ENCODE assay signal across 20 cellular contexts in genomic region chr20:23266530-23267398, GRCh38.
DNase-seq lines count a peak whose midpoint lies in the region; ATAC-seq and TF ChIP-seq lines count a peak whose summit lies in the region.
"Had no signal": no experiment of that assay in that cellular context is flagged by ENCODE, and none has a peak within 500 bp of the region (broad histone marks: within the 10 kb centered on the region; RNA-seq: fewer than 3 reads in every experiment).

No MANE protein-coding gene starts in this region.

- peak overlapping the region; percentile 91 for H2AK5ac ChIP-seq in mesenchymal stem cell (ENCODE audit: low read length, severe bottlenecking)

- no peaks in the 10 kb centered on the region for H3K27me3 ChIP-seq in BLaER1 treated with 17β-estradiol and CSF1 and Interleukin-3, amounts not matched to agents 10 nM and 100 nM
- H3K27me3 ChIP-seq in RWPE2 (ENCODE audit: insufficient read depth, poor library complexity, severe bottlenecking) (no peaks in the 10 kb centered on the region), mesenchymal stem cell (ENCODE audit: control insufficient read depth in 1 of 2, insufficient read depth in 1 of 2, low read length in 2 of 2) (no peaks in the 10 kb centered on the region), transverse colon (no peaks in the 10 kb centered on the region)
- H3K27me3 ChIP-seq: Peyer's patch, SJSA1 had no signal

- H3K9me3 Mint-ChIP-seq in activated CD8-positive, alpha-beta memory T cell treated with anti-CD3 and anti-CD28 coated beads, Interleukin-2, amount 10 ng/mL, durations not matched to agents 7 days and 5 days (ENCODE audit: low read depth), result peaks cover 6% of the 10 kb centered on the region

- H4K8ac ChIP-seq in mesenchymal stem cell (ENCODE audit: low read length), result no peak overlapping the region

- no peak overlapping the region for H3K18ac ChIP-seq in mesenchymal stem cell (ENCODE audit: low read depth in 1 of 2, low read length in 2 of 2)

- H3K27me3 Mint-ChIP-seq in activated CD8-positive, alpha-beta memory T cell treated with anti-CD3 and anti-CD28 coated beads, Interleukin-2, amount 10 ng/mL, durations not matched to agents 7 days and 5 days, result no peaks in the 10 kb centered on the region

- no peak overlapping the region for H3K23ac ChIP-seq in mesenchymal stem cell (ENCODE audit: low read length in 2 of 2)

- no peak overlapping the region for H2BK5ac ChIP-seq in mesenchymal stem cell (ENCODE audit: low read depth, low read length, poor library complexity, severe bottlenecking)

- no peak overlapping the region for H3K4ac ChIP-seq in mesenchymal stem cell (ENCODE audit: low read depth in 1 of 2, low read length in 2 of 2)

- TF ChIP-seq CTCF in RWPE2 (IDR thresholded peaks at IDR 0.05; ENCODE audit: poor library complexity, severe bottlenecking) (no peak), transverse colon (IDR thresholded peaks at IDR 0.05) (no peak)

- no peak overlapping the region for H3K4me3 ChIP-seq in BLaER1 treated with 17β-estradiol and CSF1 and Interleukin-3, amounts not matched to agents 10 nM and 100 nM
- H3K4me3 ChIP-seq in RWPE2 (ENCODE audit: severe bottlenecking) (no peak overlapping the region), mesenchymal stem cell (ENCODE audit: insufficient read depth in 1 of 2, low read depth in 1 of 2, low read length in 2 of 2) (no peak overlapping the region), transverse colon (no peak overlapping the region)
- H3K4me3 ChIP-seq: Peyer's patch, SJSA1 had no signal

- TF ChIP-seq POLR2A in transverse colon (IDR thresholded peaks at IDR 0.05), result no peak

- H3K4me2 ChIP-seq in BLaER1 treated with 17β-estradiol and CSF1 and Interleukin-3, amounts not matched to agents 10 nM and 100 nM, result peak overlapping the region in 8 of 11 experiments; percentile 3 to 57 (median 48); a peak in 12 of 22 replicates
- H3K4me2 ChIP-seq in mesenchymal stem cell (ENCODE audit: low read length, poor library complexity, severe bottlenecking), result no peak overlapping the region

- peak; percentile 15 for DNase-seq in activated CD8-positive, alpha-beta memory T cell treated with anti-CD3 and anti-CD28 coated beads, Interleukin-2, amount 10 ng/mL, durations not matched to agents 7 days and 5 days
- DNase-seq in activated CD8-positive, alpha-beta memory T cell treated with anti-CD3 and anti-CD28 coated beads for 24 hours, result no peak
- peak; percentile 25 for DNase-seq in RWPE2 (ENCODE audit: low spot score)
- DNase-seq in mesenchymal stem cell, result no peak
- no peak for DNase-seq in activated CD4-positive, alpha-beta T cell treated with anti-CD3 and anti-CD28 coated beads, Interleukin-2, amount 50 U/mL, for 4 hours
- no peak for DNase-seq in transverse colon
- DNase-seq in iPS-NIHi11 (ENCODE audit: low spot score), result no peak
- DNase-seq: Caco-2; CD8-positive, alpha-beta T cell; HFFc6; KBM-7; MV-4-11; NCI-H1105; NCI-H1436 treated with DMSO at 0.1 percent for 48 hours; NCI-H187 treated with DMSO at 0.1 percent for 48 hours; NCI-H446 treated with DMSO at 0.1 percent for 48 hours; NCI-H526; Peyer's patch had no signal

- no peak overlapping the region for H3K27ac ChIP-seq in BLaER1 treated with 17β-estradiol and CSF1 and Interleukin-3, amounts not matched to agents 10 nM and 100 nM
- H3K27ac ChIP-seq in RWPE2 (ENCODE audit: poor library complexity, severe bottlenecking), result peak overlapping the region; percentile 21
- no peak overlapping the region for H3K27ac ChIP-seq in mesenchymal stem cell (ENCODE audit: low read length, poor library complexity, severe bottlenecking)
- H3K27ac ChIP-seq in transverse colon, result no peak overlapping the region
- H3K27ac ChIP-seq: Peyer's patch, SJSA1 had no signal

- H3K9ac ChIP-seq in BLaER1 treated with 17β-estradiol and CSF1 and Interleukin-3, amounts not matched to agents 10 nM and 100 nM, result no peak overlapping the region
- no peak overlapping the region for H3K9ac ChIP-seq in mesenchymal stem cell (ENCODE audit: low read length)

- H4K91ac ChIP-seq in mesenchymal stem cell (ENCODE audit: low read length), result no peak overlapping the region

- 72% methylated on average over 7 of the region's 7 CpGs for WGBS in mesenchymal stem cell
- WGBS in transverse colon (ENCODE audit: low coverage in 1 of 2), 2 donors, result 74 to 100% methylated on average over 1 to 7 of the region's 7 CpGs

- ATAC-seq in activated CD8-positive, alpha-beta memory T cell treated with anti-CD3 and anti-CD28 coated beads, Interleukin-2, amount 10 ng/mL, durations not matched to agents 7 days and 5 days, result no peak
- ATAC-seq in RWPE2 (ENCODE audit: low read depth), result peak; percentile 56; the same call in 2 of the 3 replicates
- ATAC-seq: CD8-positive, alpha-beta T cell had no signal

- no peak overlapping the region for H2BK12ac ChIP-seq in mesenchymal stem cell (ENCODE audit: low read length in 2 of 2)

- H3K36me3 Mint-ChIP-seq in activated CD8-positive, alpha-beta memory T cell treated with anti-CD3 and anti-CD28 coated beads, Interleukin-2, amount 10 ng/mL, durations not matched to agents 7 days and 5 days, result no peaks in the 10 kb centered on the region
- H3K36me3 Mint-ChIP-seq: CD8-positive, alpha-beta T cell had no signal

- in situ Hi-C loops in transverse colon (cut with MboI; ENCODE audit: low pct_ligation_motif_present in 1 of 4, low pct_unique_long_range_greater_than_20kb in 1 of 4, low sequenced_read_pairs in 3 of 4), result no loop called here

- peaks cover 0 to 19% (median 16%) of the 10 kb centered on the region in 10 experiments; a peak in 15 of 20 replicates for H3K4me1 ChIP-seq in BLaER1 treated with 17β-estradiol and CSF1 and Interleukin-3, amounts not matched to agents 10 nM and 100 nM
- H3K4me1 ChIP-seq in RWPE2 (ENCODE audit: insufficient read depth, poor library complexity, severe bottlenecking) (no peaks in the 10 kb centered on the region), mesenchymal stem cell (ENCODE audit: control insufficient read depth, insufficient read depth, low read depth, low read length) (peaks cover 34% of the 10 kb centered on the region), transverse colon (no peaks in the 10 kb centered on the region)
- H3K4me1 ChIP-seq: Peyer's patch had no signal

- CTCF ChIA-PET in activated CD8-positive, alpha-beta memory T cell treated with anti-CD3 and anti-CD28 coated beads, Interleukin-2, amount 10 ng/mL, durations not matched to agents 7 days and 5 days (lab: Charles Lee), result no interaction called here

- peaks cover 0 to 4% (median 0%) of the 10 kb centered on the region in 11 experiments; a peak in 1 of 22 replicates for H3K36me3 ChIP-seq in BLaER1 treated with 17β-estradiol and CSF1 and Interleukin-3, amounts not matched to agents 10 nM and 100 nM
- no peaks in the 10 kb centered on the region for H3K36me3 ChIP-seq in RWPE2 (ENCODE audit: low read depth)
- no peaks in the 10 kb centered on the region for H3K36me3 ChIP-seq in mesenchymal stem cell (ENCODE audit: control insufficient read depth in 1 of 2, insufficient read depth in 2 of 2, low read depth in 1 of 2, low read length in 2 of 2)
- no peaks in the 10 kb centered on the region for H3K36me3 ChIP-seq in transverse colon
- H3K36me3 ChIP-seq: Peyer's patch, SJSA1 had no signal

- TF ChIP-seq EP300 in transverse colon (IDR thresholded peaks at IDR 0.05; ENCODE audit: low read depth), result no peak

- no peak overlapping the region for H2BK15ac ChIP-seq in mesenchymal stem cell (ENCODE audit: low read depth, poor library complexity, severe bottlenecking)

- H2AFZ ChIP-seq in mesenchymal stem cell (ENCODE audit: low read depth, low read length), result no peak overlapping the region

- H3K4me1 Mint-ChIP-seq in activated CD8-positive, alpha-beta memory T cell treated with anti-CD3 and anti-CD28 coated beads, Interleukin-2, amount 10 ng/mL, durations not matched to agents 7 days and 5 days, result no peaks in the 10 kb centered on the region

- no peak overlapping the region for H2BK120ac ChIP-seq in mesenchymal stem cell (ENCODE audit: low read depth, low read length)

- no peaks in the 10 kb centered on the region for H4K20me1 ChIP-seq in BLaER1 treated with 17β-estradiol and CSF1 and Interleukin-3, amounts not matched to agents 10 nM and 100 nM

- peaks cover 23 to 42% (median 37%) of the 10 kb centered on the region in 11 experiments for H3K9me3 ChIP-seq in BLaER1 treated with 17β-estradiol and CSF1 and Interleukin-3, amounts not matched to agents 10 nM and 100 nM (replicated peaks in 1 of 11)
- H3K9me3 ChIP-seq in RWPE2 (ENCODE audit: severe bottlenecking) (peaks cover 4% of the 10 kb centered on the region), mesenchymal stem cell (ENCODE audit: control insufficient read depth, low read length) (peaks cover 5% of the 10 kb centered on the region), transverse colon (no peaks in the 10 kb centered on the region)
- H3K9me3 ChIP-seq: Peyer's patch had no signal

- H3K27ac Mint-ChIP-seq in activated CD8-positive, alpha-beta memory T cell treated with anti-CD3 and anti-CD28 coated beads, Interleukin-2, amount 10 ng/mL, durations not matched to agents 7 days and 5 days, result no peak overlapping the region
- H3K27ac Mint-ChIP-seq: CD8-positive, alpha-beta T cell; HFFc6 had no signal

- no peak overlapping the region for H3K14ac ChIP-seq in mesenchymal stem cell (ENCODE audit: low read length in 2 of 2)

- intact Hi-C loops in transverse colon (cut with DNase I; ENCODE audit: low total_unique reads), result no loop called here

- no peak overlapping the region for H3K4me3 Mint-ChIP-seq in activated CD8-positive, alpha-beta memory T cell treated with anti-CD3 and anti-CD28 coated beads, Interleukin-2, amount 10 ng/mL, durations not matched to agents 7 days and 5 days
- H3K4me3 Mint-ChIP-seq: CD8-positive, alpha-beta T cell; HFFc6 had no signal

- no peaks in the 10 kb centered on the region for H3K79me1 ChIP-seq in mesenchymal stem cell (replicated peaks; ENCODE audit: low read length, poor library complexity, severe bottlenecking)

Comparison
In these comparisons a context has a peak if more than half of its experiments do, and no peak if none do; other contexts are left out.
1. DNase-seq: peak in activated CD8-positive, alpha-beta memory T cell treated with anti-CD3 and anti-CD28 coated beads, Interleukin-2, amount 10 ng/mL, durations not matched to agents 7 days and 5 days (single experiment) and RWPE2 (single experiment); none in activated CD8-positive, alpha-beta memory T cell treated with anti-CD3 and anti-CD28 coated beads for 24 hours (single experiment), mesenchymal stem cell (single experiment), activated CD4-positive, alpha-beta T cell treated with anti-CD3 and anti-CD28 coated beads, Interleukin-2, amount 50 U/mL, for 4 hours (0 of 2), transverse colon (single experiment) and iPS-NIHi11 (single experiment).